40 cellular contexts compared by ENCODE assay signal in genomic region chr4:79620627-79621026, GRCh38.
"Had no signal": no experiment of that assay in that cellular context is flagged by ENCODE, and none has a peak within 500 bp of the region (broad histone marks: within the 10 kb centered on the region; RNA-seq: fewer than 3 reads in every experiment).

No MANE protein-coding gene starts in this region.

- DNase-seq: activated CD4-positive, alpha-beta memory T cell treated with anti-CD3 and anti-CD28 coated beads, Interleukin-2, amount 10 ng/mL, durations not matched to agents 7 days and 5 days; activated CD4-positive, alpha-beta T cell treated with anti-CD3 and anti-CD28 coated beads for 1 hour; activated CD4-positive, alpha-beta T cell treated with anti-CD3 and anti-CD28 coated beads for 36 hours; activated CD4-positive, alpha-beta T cell treated with anti-CD3 and anti-CD28 coated beads for 48 hours; activated CD4-positive, alpha-beta T cell treated with anti-CD3 and anti-CD28 coated beads, Interleukin-2, amount 10 ng/mL, durations not matched to agents 7 days and 5 days; activated CD4-positive, alpha-beta T cell treated with anti-CD3 and anti-CD28 coated beads, Interleukin-2, amount 50 U/mL, for 48 hours; activated CD4-positive, CD25-positive, alpha-beta regulatory T cell; activated CD8-positive, alpha-beta memory T cell treated with anti-CD3 and anti-CD28 coated beads for 24 hours; activated CD8-positive, alpha-beta memory T cell treated with anti-CD3 and anti-CD28 coated beads, Interleukin-2, amount 10 ng/mL, durations not matched to agents 7 days and 5 days; activated CD8-positive, alpha-beta memory T cell treated with anti-CD3 and anti-CD28 coated beads, Interleukin-2, amount 50 U/mL, for 48 hours; activated CD8-positive, alpha-beta T cell treated with anti-CD3 and anti-CD28 coated beads, Interleukin-2, amount 10 ng/mL, durations not matched to agents 7 days and 5 days; activated effector memory CD4-positive, alpha-beta T cell treated with Interleukin-2 at 50 U/mL for 16 hours; activated gamma-delta T cell; activated naive CD4-positive, alpha-beta T cell treated with anti-CD3 and anti-CD28 coated beads, Interleukin-2, amount 10 ng/mL, durations not matched to agents 7 days and 5 days; activated naive CD4-positive, alpha-beta T cell treated with Interleukin-2 at 50 U/mL for 16 hours; activated naive CD8-positive, alpha-beta T cell treated with anti-CD3 and anti-CD28 coated beads, Interleukin-2, amount 10 ng/mL, durations not matched to agents 7 days and 5 days; activated naive CD8-positive, alpha-beta T cell treated with anti-CD3 and anti-CD28 coated beads, Interleukin-2, amount 50 U/mL, for 24 hours; activated T-cell treated with anti-CD3 and anti-CD28 coated beads, Interleukin-2, amount 50 U/mL, for 24 hours; activated T-cell treated with anti-CD3 and anti-CD28 coated beads, Interleukin-2, amount 50 U/mL, for 48 hours; amygdala; anterior cingulate cortex; caudate nucleus; cerebellar nuclear complex; T-helper 1 cell; T-helper 2 cell; T-helper 9 cell; WERI-Rb-1 had no signal

- ATAC-seq: activated CD4-positive, alpha-beta T cell treated with anti-CD3 and anti-CD28 coated beads for 36 hours; activated CD4-positive, CD25-positive, alpha-beta regulatory T cell treated with anti-CD3 and anti-CD28 coated beads, Interleukin-2, amount 50 U/mL, for 24 hours; activated CD8-positive, alpha-beta memory T cell treated with anti-CD3 and anti-CD28 coated beads, Interleukin-2, amount 10 ng/mL, durations not matched to agents 7 days and 5 days; activated CD8-positive, alpha-beta T cell treated with anti-CD3 and anti-CD28 coated beads, Interleukin-2, amount 10 ng/mL, durations not matched to agents 7 days and 5 days; activated naive CD8-positive, alpha-beta T cell treated with anti-CD3 and anti-CD28 coated beads, Interleukin-2, amount 50 U/mL, for 24 hours; WTC11 had no signal

- H3K27me3 ChIP-seq: ascending aorta, cardiac muscle cell had no signal

- H3K27ac Mint-ChIP-seq: activated CD4-positive, alpha-beta memory T cell treated with anti-CD3 and anti-CD28 coated beads, Interleukin-2, amount 10 ng/mL, durations not matched to agents 7 days and 5 days; activated CD4-positive, alpha-beta T cell treated with anti-CD3 and anti-CD28 coated beads for 36 hours; activated CD4-positive, alpha-beta T cell treated with anti-CD3 and anti-CD28 coated beads, Interleukin-2, amount 10 ng/mL, durations not matched to agents 7 days and 5 days; activated CD8-positive, alpha-beta memory T cell treated with anti-CD3 and anti-CD28 coated beads, Interleukin-2, amount 10 ng/mL, durations not matched to agents 7 days and 5 days; activated CD8-positive, alpha-beta T cell treated with anti-CD3 and anti-CD28 coated beads, Interleukin-2, amount 10 ng/mL, durations not matched to agents 7 days and 5 days; activated naive CD4-positive, alpha-beta T cell treated with anti-CD3 and anti-CD28 coated beads, Interleukin-2, amount 10 ng/mL, durations not matched to agents 7 days and 5 days; activated naive CD4-positive, alpha-beta T cell treated with anti-CD3 and anti-CD28 coated beads, Interleukin-2, amount 50 U/mL, for 24 hours; activated naive CD8-positive, alpha-beta T cell; activated naive CD8-positive, alpha-beta T cell treated with anti-CD3 and anti-CD28 coated beads, Interleukin-2, amount 10 ng/mL, durations not matched to agents 7 days and 5 days; activated naive CD8-positive, alpha-beta T cell treated with anti-CD3 and anti-CD28 coated beads, Interleukin-2, amount 50 U/mL, for 24 hours; activated T-cell treated with anti-CD3 and anti-CD28 coated beads, Interleukin-2, amount 50 U/mL, for 24 hours; activated T-helper 2 cell treated with anti-CD3 and anti-CD28 coated beads, Interferon-gamma antibody, Interleukin-2, Interleukin-4, amounts not matched to agents 10 μg/mL and 5 μg/mL and 100 μg/mL, durations not matched to agents 14 hours and 24 hours and 36 hours; brain; T-helper 1 cell treated with Interleukin-12 subunit alpha and Interleukin-12 subunit beta and Interleukin-4 antibody, amounts not matched to agents 30 μg/mL and 1 μg/mL, for 36 hours; T-helper 2 cell treated with Interferon-gamma antibody and Interleukin-4, amounts not matched to agents 5 μg/mL and 100 μg/mL, for 36 hours; WTC11 had no signal

- H3K4me3 Mint-ChIP-seq: activated CD4-positive, alpha-beta memory T cell treated with anti-CD3 and anti-CD28 coated beads, Interleukin-2, amount 10 ng/mL, durations not matched to agents 7 days and 5 days; activated CD4-positive, alpha-beta T cell treated with anti-CD3 and anti-CD28 coated beads for 36 hours; activated CD4-positive, alpha-beta T cell treated with anti-CD3 and anti-CD28 coated beads, Interleukin-2, amount 10 ng/mL, durations not matched to agents 7 days and 5 days; activated CD8-positive, alpha-beta memory T cell treated with anti-CD3 and anti-CD28 coated beads, Interleukin-2, amount 10 ng/mL, durations not matched to agents 7 days and 5 days; activated CD8-positive, alpha-beta T cell treated with anti-CD3 and anti-CD28 coated beads, Interleukin-2, amount 10 ng/mL, durations not matched to agents 7 days and 5 days; activated naive CD4-positive, alpha-beta T cell treated with anti-CD3 and anti-CD28 coated beads, Interleukin-2, amount 10 ng/mL, durations not matched to agents 7 days and 5 days; activated naive CD4-positive, alpha-beta T cell treated with anti-CD3 and anti-CD28 coated beads, Interleukin-2, amount 50 U/mL, for 24 hours; activated naive CD8-positive, alpha-beta T cell; activated naive CD8-positive, alpha-beta T cell treated with anti-CD3 and anti-CD28 coated beads, Interleukin-2, amount 10 ng/mL, durations not matched to agents 7 days and 5 days; activated naive CD8-positive, alpha-beta T cell treated with anti-CD3 and anti-CD28 coated beads, Interleukin-2, amount 50 U/mL, for 24 hours; activated T-cell treated with anti-CD3 and anti-CD28 coated beads, Interleukin-2, amount 50 U/mL, for 24 hours; brain; central memory CD8-positive, alpha-beta T cell; T-helper 1 cell treated with Interleukin-12 subunit alpha and Interleukin-12 subunit beta and Interleukin-4 antibody, amounts not matched to agents 30 μg/mL and 1 μg/mL, for 36 hours; T-helper 2 cell treated with Interferon-gamma antibody and Interleukin-4, amounts not matched to agents 5 μg/mL and 100 μg/mL, for 36 hours; WTC11 had no signal

- FAIRE-seq: bronchial epithelial cell, TTC549 had no signal

- H3K36me3 Mint-ChIP-seq: activated CD8-positive, alpha-beta memory T cell treated with anti-CD3 and anti-CD28 coated beads, Interleukin-2, amount 10 ng/mL, durations not matched to agents 7 days and 5 days; activated naive CD4-positive, alpha-beta T cell treated with anti-CD3 and anti-CD28 coated beads, Interleukin-2, amount 10 ng/mL, durations not matched to agents 7 days and 5 days; activated naive CD4-positive, alpha-beta T cell treated with anti-CD3 and anti-CD28 coated beads, Interleukin-2, amount 50 U/mL, for 24 hours; activated naive CD8-positive, alpha-beta T cell; activated naive CD8-positive, alpha-beta T cell treated with anti-CD3 and anti-CD28 coated beads, Interleukin-2, amount 10 ng/mL, durations not matched to agents 7 days and 5 days; brain; WTC11 had no signal

- H3K27me3 Mint-ChIP-seq: activated naive CD4-positive, alpha-beta T cell treated with anti-CD3 and anti-CD28 coated beads, Interleukin-2, amount 10 ng/mL, durations not matched to agents 7 days and 5 days; brain; central memory CD8-positive, alpha-beta T cell had no signal

- H3K4me1 Mint-ChIP-seq: activated CD4-positive, alpha-beta memory T cell treated with anti-CD3 and anti-CD28 coated beads, Interleukin-2, amount 10 ng/mL, durations not matched to agents 7 days and 5 days; activated CD8-positive, alpha-beta memory T cell treated with anti-CD3 and anti-CD28 coated beads, Interleukin-2, amount 10 ng/mL, durations not matched to agents 7 days and 5 days; activated naive CD4-positive, alpha-beta T cell treated with anti-CD3 and anti-CD28 coated beads, Interleukin-2, amount 10 ng/mL, durations not matched to agents 7 days and 5 days; activated naive CD4-positive, alpha-beta T cell treated with anti-CD3 and anti-CD28 coated beads, Interleukin-2, amount 50 U/mL, for 24 hours; activated naive CD8-positive, alpha-beta T cell treated with anti-CD3 and anti-CD28 coated beads, Interleukin-2, amount 10 ng/mL, durations not matched to agents 7 days and 5 days; central memory CD8-positive, alpha-beta T cell had no signal

- H3K36me3 ChIP-seq: ascending aorta, cardiac muscle cell, WERI-Rb-1 had no signal

- H3K9me3 Mint-ChIP-seq: activated CD4-positive, alpha-beta memory T cell treated with anti-CD3 and anti-CD28 coated beads, Interleukin-2, amount 10 ng/mL, durations not matched to agents 7 days and 5 days; activated CD4-positive, alpha-beta T cell treated with anti-CD3 and anti-CD28 coated beads, Interleukin-2, amount 10 ng/mL, durations not matched to agents 7 days and 5 days; activated naive CD4-positive, alpha-beta T cell treated with anti-CD3 and anti-CD28 coated beads, Interleukin-2, amount 10 ng/mL, durations not matched to agents 7 days and 5 days; activated naive CD4-positive, alpha-beta T cell treated with anti-CD3 and anti-CD28 coated beads, Interleukin-2, amount 50 U/mL, for 24 hours; activated naive CD8-positive, alpha-beta T cell treated with anti-CD3 and anti-CD28 coated beads, Interleukin-2, amount 10 ng/mL, durations not matched to agents 7 days and 5 days; activated naive CD8-positive, alpha-beta T cell treated with anti-CD3 and anti-CD28 coated beads, Interleukin-2, amount 50 U/mL, for 24 hours; activated T-cell treated with anti-CD3 and anti-CD28 coated beads, Interleukin-2, amount 50 U/mL, for 24 hours; activated T-helper 2 cell treated with anti-CD3 and anti-CD28 coated beads, Interferon-gamma antibody, Interleukin-2, Interleukin-4, amounts not matched to agents 10 μg/mL and 5 μg/mL and 100 μg/mL, durations not matched to agents 14 hours and 24 hours and 36 hours; central memory CD8-positive, alpha-beta T cell; T-helper 1 cell treated with Interleukin-12 subunit alpha and Interleukin-12 subunit beta and Interleukin-4 antibody, amounts not matched to agents 30 μg/mL and 1 μg/mL, for 36 hours; T-helper 2 cell treated with Interferon-gamma antibody and Interleukin-4, amounts not matched to agents 5 μg/mL and 100 μg/mL, for 36 hours; WTC11 had no signal

- H3K9me3 ChIP-seq: ascending aorta had no signal

- H3K4me3 ChIP-seq: ascending aorta, cardiac muscle cell had no signal

- H3K27ac ChIP-seq: ascending aorta, cardiac muscle cell, WERI-Rb-1 had no signal
